Comparison of ENCODE assay signal across 8 cellular contexts in the genomic region with DNA sequence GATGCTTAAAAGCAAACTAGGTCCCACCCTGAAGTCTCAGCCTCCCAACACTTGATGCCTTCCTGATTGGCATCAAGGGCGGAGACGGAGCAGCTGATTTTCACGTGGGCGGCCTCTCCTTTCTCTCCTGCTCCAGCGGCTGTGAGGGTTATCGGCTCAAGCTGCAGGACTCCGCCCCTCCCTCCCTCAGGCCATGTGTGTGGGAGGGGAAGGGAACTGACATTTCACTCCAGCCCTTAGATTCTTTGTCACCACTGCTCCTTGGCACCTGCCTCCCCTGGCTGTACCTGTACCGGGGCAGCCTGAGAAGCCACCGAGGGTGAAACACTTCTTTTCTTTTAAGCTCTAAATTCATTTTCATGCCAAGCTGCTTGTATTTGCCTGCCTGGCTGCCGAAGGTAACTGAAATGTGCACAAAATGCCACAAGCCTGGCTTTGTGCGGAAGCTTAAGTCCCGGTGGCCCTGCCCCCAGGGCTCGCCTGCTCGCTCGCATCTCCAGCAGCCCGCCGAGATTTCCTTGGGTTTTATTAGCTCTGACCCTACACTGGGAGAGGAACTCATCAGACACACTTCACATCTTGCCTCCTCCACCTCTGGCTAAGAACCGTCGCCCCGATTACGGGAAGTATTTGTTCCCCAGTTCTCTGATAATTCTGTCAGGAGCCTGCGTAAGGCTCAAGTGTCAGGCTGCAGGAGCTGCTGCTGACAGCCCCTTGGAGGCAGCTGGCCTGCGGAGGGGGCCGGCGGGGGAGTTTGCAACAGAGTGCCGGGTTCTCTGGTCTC. TPM values are rescaled to one million over a fixed set of nuclear protein-coding genes. Genes with fewer than 3 reads are reported as not detected.
DNase-seq lines count a peak whose midpoint lies in the region; ATAC-seq and TF ChIP-seq lines count a peak whose summit lies in the region.

No MANE protein-coding gene starts in this region.

- no peak for TF ChIP-seq POLR2A in transverse colon (IDR thresholded peaks at IDR 0.05)

- no TSS peak for BruUV-seq in mammary epithelial cell (replicated peaks; lab: Mats Ljungman, UMichigan)

- intact Hi-C loops in mammary epithelial cell (cut with micrococcal nuclease) (loop anchor here (1.0 kb wide), 1 partner anchor 66 kb away; no protein-coding TSS in a partner anchor), left colon (cut with DNase I, micrococcal nuclease) (loop anchor here in 1 of 2 donors (10.0 kb wide), 1 partner anchor 74 kb away; no protein-coding TSS in a partner anchor), transverse colon (cut with DNase I; ENCODE audit: low total_unique reads) (loop anchor here (5.0 kb wide), 1 partner anchor 82 kb away; no protein-coding TSS in a partner anchor)

- peaks cover 2% of the 10 kb centered on the region for H3K36me3 ChIP-seq in mammary epithelial cell (ENCODE audit: insufficient read depth, low read length)
- H3K36me3 ChIP-seq in transverse colon = no peaks in the 10 kb centered on the region

- H3K27ac ChIP-seq in mammary epithelial cell (ENCODE audit: insufficient read depth, low read depth, low read length) (no peak overlapping the region), transverse colon (no peak overlapping the region)

- no peaks in the 10 kb centered on the region for H3K79me2 ChIP-seq in mammary epithelial cell (ENCODE audit: insufficient read depth, low read length)

- peak overlapping the region; percentile 56 for H2AFZ ChIP-seq in mammary epithelial cell (ENCODE audit: low read depth, low read length)

- in situ Hi-C loops in mammary epithelial cell (cut with MboI; ENCODE audit: low sequenced_read_pairs in 2 of 2) (no loop called here), transverse colon (cut with MboI; ENCODE audit: low pct_ligation_motif_present in 1 of 4, low pct_unique_long_range_greater_than_20kb in 1 of 4, low sequenced_read_pairs in 3 of 4) (no loop called here)

- TF ChIP-seq EP300 in transverse colon (IDR thresholded peaks at IDR 0.05; ENCODE audit: low read depth) = no peak

- peak overlapping the region; percentile 62 for H3K4me2 ChIP-seq in mammary epithelial cell (ENCODE audit: insufficient read depth, low read depth, low read length)

- H3K27me3 ChIP-seq in mammary epithelial cell (ENCODE audit: insufficient read depth, low read length) (no peaks in the 10 kb centered on the region), transverse colon (no peaks in the 10 kb centered on the region)

- no peaks in the 10 kb centered on the region for H4K20me1 ChIP-seq in mammary epithelial cell (ENCODE audit: insufficient read depth, low read length)

- dilution Hi-C loops in mammary epithelial cell (cut with HindIII; ENCODE audit: low sequenced_read_pairs) = loop anchor here (5.0 kb wide), 1 partner anchor 92 kb away; no protein-coding TSS in a partner anchor

- peak overlapping the region; percentile 7 for H3K9ac ChIP-seq in mammary epithelial cell (ENCODE audit: insufficient read depth, low read length)

- TF ChIP-seq CTCF in mammary epithelial cell (conservative IDR thresholded peaks at IDR 0.05 in 1 of 2, IDR thresholded peaks at IDR 0.05 in 1 of 2; ENCODE audit: extremely low read depth in 1 of 2, insufficient read depth in 1 of 2, low read depth in 1 of 2, low read length in 2 of 2) (no peak), transverse colon (IDR thresholded peaks at IDR 0.05) (no peak)

- CTCF ChIA-PET in mammary epithelial cell (lab: Charles Lee; ENCODE audit: low non-redundant PET) = no interaction called here

- no peak overlapping the region for H3K4me3 ChIP-seq in mammary epithelial cell (replicated peaks in 1 of 3; ENCODE audit: insufficient read depth in 1 of 3, low read depth in 2 of 3, low read length in 3 of 3)
- H3K4me3 ChIP-seq in transverse colon = no peak overlapping the region

- H3K9me3 ChIP-seq in mammary epithelial cell (replicated peaks; ENCODE audit: insufficient read depth, low read length) = no peaks in the 10 kb centered on the region
- H3K9me3 ChIP-seq in transverse colon = no peaks in the 10 kb centered on the region

- ATAC-seq in left colon (peak; percentile 95), GM19324 (IDR thresholded peaks at IDR 0.05; ENCODE audit: low FRiP score, unreplicated experiment) (no peak), HG03097 (IDR thresholded peaks at IDR 0.05; ENCODE audit: low FRiP score, unreplicated experiment) (no peak), GM19452 (IDR thresholded peaks at IDR 0.05; ENCODE audit: unreplicated experiment) (no peak)

- DNase-seq in NCI-H1417 (lab: John Stamatoyannopoulos, UW) (peak; percentile 86 to 91 (median 86)), NCI-H1417 treated with DMSO at 0.1 percent for 48 hours (lab: John Stamatoyannopoulos, UW) (no peak), mammary epithelial cell (peak; percentile 27), left colon (peak; percentile 78 to 81), transverse colon (peak; percentile 63)

- 8% methylated on average over 26 of the region's 26 CpGs for WGBS in mammary epithelial cell (ENCODE audit: low coverage, missing lambda C conversion rate)
- 47% methylated on average over 24 of the region's 26 CpGs; no CpG with 5 or more reads in 1 of the 2 donors for WGBS in transverse colon (ENCODE audit: low coverage in 1 of 2), 2 donors

- H3K4me1 ChIP-seq in mammary epithelial cell (ENCODE audit: insufficient read depth, low read length) = peaks cover 28% of the 10 kb centered on the region
- peaks cover 0 to 22% (median 14%) of the 10 kb centered on the region in 4 donors for H3K4me1 ChIP-seq in transverse colon

RNA-seq across cellular contexts. Expression of a gene that starts 9.6 kb away (rescaled TPM):
- total RNA-seq in mammary epithelial cell (under 1 TPM in 1 of 2 donors, not detected in 1; 0.31 TPM), left colon (1 to 10 TPM; 3.8 to 7.8 TPM), transverse colon (1 to 10 TPM in 3 of 4 donors, not detected in 1; 3.0 to 8.3 (median 3.3) TPM)
- 0.10 TPM for polyA plus RNA-seq in mammary epithelial cell
- polyA minus RNA-seq in mammary epithelial cell = not detected

RNA-seq across cellular contexts. Expression of a gene that starts 25.8 kb away (rescaled TPM):
- 10 to 100 TPM; 24.0 to 33.5 TPM for total RNA-seq in mammary epithelial cell
- 32.5 TPM for polyA plus RNA-seq in mammary epithelial cell
- polyA minus RNA-seq in mammary epithelial cell = 24.9 TPM
- 10 to 100 TPM; 10.1 to 12.6 TPM for total RNA-seq in left colon
- 1 to 10 TPM in 3 of 4 donors, under 1 TPM in 1; 1.00 to 5.6 (median 3.3) TPM for total RNA-seq in transverse colon

RNA-seq across cellular contexts. Expression of a gene that starts 36.9 kb away (rescaled TPM):
- total RNA-seq in mammary epithelial cell (10 to 100 TPM; 34.3 to 42.2 TPM), left colon (10 to 100 TPM; 53.9 to 59.3 TPM), transverse colon (10 to 100 TPM in 3 of 4 donors, 1 to 10 TPM in 1; 7.8 to 41.8 (median 28.2) TPM)
- polyA plus RNA-seq in mammary epithelial cell = 20.7 TPM
- 23.8 TPM for polyA minus RNA-seq in mammary epithelial cell
